13 cellular contexts compared by ENCODE assay signal in genomic region chr6:15588966-15589634, GRCh38.
DNase-seq lines count a peak whose midpoint lies in the region; ATAC-seq and TF ChIP-seq lines count a peak whose summit lies in the region.
"Had no signal": no experiment of that assay in that cellular context is flagged by ENCODE, and none has a peak within 500 bp of the region (broad histone marks: within the 10 kb centered on the region; RNA-seq: fewer than 3 reads in every experiment).

No MANE protein-coding gene starts in this region.

- peaks cover 0 to 9% (median 0%) of the 10 kb centered on the region in 3 donors for H3K4me1 ChIP-seq in gastroesophageal sphincter

- peaks cover 15% of the 10 kb centered on the region for H3K4me1 Mint-ChIP-seq in activated CD4-positive, alpha-beta T cell treated with anti-CD3 and anti-CD28 coated beads, Interleukin-2, amount 10 ng/mL, durations not matched to agents 7 days and 5 days

- 75 to 82% methylated on average over 2 to 3 of the region's 3 CpGs for WGBS in gastroesophageal sphincter (ENCODE audit: low coverage in 1 of 2), 2 donors

- H3K9me3 ChIP-seq in gastroesophageal sphincter: no peaks in the 10 kb centered on the region
- H3K9me3 ChIP-seq: sigmoid colon had no signal

- H3K4me3 ChIP-seq in skeletal muscle cell (ENCODE audit: low read depth, low read length) (no peak overlapping the region), gastroesophageal sphincter (no peak overlapping the region)
- H3K4me3 ChIP-seq: sigmoid colon had no signal

- POLR2A ChIA-PET in activated CD4-positive, alpha-beta T cell treated with anti-CD3 and anti-CD28 coated beads, Interleukin-2, amount 10 ng/mL, durations not matched to agents 7 days and 5 days (lab: Charles Lee): no interaction called here

- H3K27me3 ChIP-seq in gastroesophageal sphincter: no peaks in the 10 kb centered on the region
- H3K27me3 ChIP-seq: sigmoid colon had no signal

- H3K36me3 ChIP-seq in gastroesophageal sphincter: no peaks in the 10 kb centered on the region
- H3K36me3 ChIP-seq: sigmoid colon had no signal

- no peak overlapping the region for H3K4me3 Mint-ChIP-seq in activated CD4-positive, alpha-beta T cell treated with anti-CD3 and anti-CD28 coated beads, Interleukin-2, amount 10 ng/mL, durations not matched to agents 7 days and 5 days
- H3K4me3 Mint-ChIP-seq: central memory CD8-positive, alpha-beta T cell; mesothelial cell of epicardium; stimulated activated naive CD8-positive, alpha-beta T cell treated with anti-CD3 and anti-CD28 coated beads, Interleukin-15, Interleukin-2, amounts not matched to agents 100 ng/mL and 50 ng/mL, for 24 hours had no signal

- no peaks in the 10 kb centered on the region for H3K27me3 Mint-ChIP-seq in activated CD4-positive, alpha-beta T cell treated with anti-CD3 and anti-CD28 coated beads, Interleukin-2, amount 10 ng/mL, durations not matched to agents 7 days and 5 days
- H3K27me3 Mint-ChIP-seq: central memory CD8-positive, alpha-beta T cell; stimulated activated naive CD8-positive, alpha-beta T cell treated with anti-CD3 and anti-CD28 coated beads, Interleukin-15, Interleukin-2, amounts not matched to agents 100 ng/mL and 50 ng/mL, for 24 hours had no signal

- TF ChIP-seq CTCF in gastroesophageal sphincter (IDR thresholded peaks at IDR 0.05): no peak

- no peak for TF ChIP-seq POLR2A in gastroesophageal sphincter (IDR thresholded peaks at IDR 0.05)

- no peak for DNase-seq in activated CD4-positive, alpha-beta T cell treated with anti-CD3 and anti-CD28 coated beads, Interleukin-2, amount 10 ng/mL, durations not matched to agents 7 days and 5 days
- no peak for DNase-seq in activated CD4-positive, alpha-beta T cell treated with anti-CD3 and anti-CD28 coated beads for 1 hour
- DNase-seq in OCI-M1 (lab: John Stamatoyannopoulos, UW) (peak; percentile 17), dedifferentiated amniotic fluid mesenchymal stem cell (ENCODE audit: extremely low spot score) (peak; percentile 22), skeletal muscle cell (ENCODE audit: low read depth) (peak; percentile 52), NCI-H1048 (lab: John Stamatoyannopoulos, UW) (no peak)
- DNase-seq: AML-193, sigmoid colon had no signal

- ATAC-seq in GM19023 (IDR thresholded peaks at IDR 0.05; ENCODE audit: unreplicated experiment) (no peak), gastroesophageal sphincter (no peak)

- H3K9me3 Mint-ChIP-seq in activated CD4-positive, alpha-beta T cell treated with anti-CD3 and anti-CD28 coated beads, Interleukin-2, amount 10 ng/mL, durations not matched to agents 7 days and 5 days: no peaks in the 10 kb centered on the region
- H3K9me3 Mint-ChIP-seq: central memory CD8-positive, alpha-beta T cell; mesothelial cell of epicardium; stimulated activated naive CD8-positive, alpha-beta T cell treated with anti-CD3 and anti-CD28 coated beads, Interleukin-15, Interleukin-2, amounts not matched to agents 100 ng/mL and 50 ng/mL, for 24 hours had no signal

- peaks cover 6% of the 10 kb centered on the region for H3K36me3 Mint-ChIP-seq in activated CD4-positive, alpha-beta T cell treated with anti-CD3 and anti-CD28 coated beads, Interleukin-2, amount 10 ng/mL, durations not matched to agents 7 days and 5 days (ENCODE audit: low read depth)
- H3K36me3 Mint-ChIP-seq: mesothelial cell of epicardium had no signal

- H3K27ac Mint-ChIP-seq in activated CD4-positive, alpha-beta T cell treated with anti-CD3 and anti-CD28 coated beads, Interleukin-2, amount 10 ng/mL, durations not matched to agents 7 days and 5 days: peak overlapping the region; percentile 14
- H3K27ac Mint-ChIP-seq: mesothelial cell of epicardium; stimulated activated naive CD8-positive, alpha-beta T cell treated with anti-CD3 and anti-CD28 coated beads, Interleukin-15, Interleukin-2, amounts not matched to agents 100 ng/mL and 50 ng/mL, for 24 hours had no signal

- CTCF ChIA-PET in activated CD4-positive, alpha-beta T cell treated with anti-CD3 and anti-CD28 coated beads, Interleukin-2, amount 10 ng/mL, durations not matched to agents 7 days and 5 days (lab: Charles Lee): no interaction called here

- no peak for TF ChIP-seq EP300 in gastroesophageal sphincter (IDR thresholded peaks at IDR 0.05)

- no peak overlapping the region for H3K27ac ChIP-seq in gastroesophageal sphincter
- H3K27ac ChIP-seq: sigmoid colon had no signal

Comparison
In these comparisons a context has a peak if more than half of its experiments do, and no peak if none do; other contexts are left out.
1. DNase-seq: peak in OCI-M1 (single experiment), dedifferentiated amniotic fluid mesenchymal stem cell (single experiment) and skeletal muscle cell (single experiment); none in activated CD4-positive, alpha-beta T cell treated with anti-CD3 and anti-CD28 coated beads, Interleukin-2, amount 10 ng/mL, durations not matched to agents 7 days and 5 days (single experiment), activated CD4-positive, alpha-beta T cell treated with anti-CD3 and anti-CD28 coated beads for 1 hour (single experiment) and NCI-H1048 (single experiment).